Comparison of ENCODE assay signal across 22 cellular contexts in the genomic region with DNA sequence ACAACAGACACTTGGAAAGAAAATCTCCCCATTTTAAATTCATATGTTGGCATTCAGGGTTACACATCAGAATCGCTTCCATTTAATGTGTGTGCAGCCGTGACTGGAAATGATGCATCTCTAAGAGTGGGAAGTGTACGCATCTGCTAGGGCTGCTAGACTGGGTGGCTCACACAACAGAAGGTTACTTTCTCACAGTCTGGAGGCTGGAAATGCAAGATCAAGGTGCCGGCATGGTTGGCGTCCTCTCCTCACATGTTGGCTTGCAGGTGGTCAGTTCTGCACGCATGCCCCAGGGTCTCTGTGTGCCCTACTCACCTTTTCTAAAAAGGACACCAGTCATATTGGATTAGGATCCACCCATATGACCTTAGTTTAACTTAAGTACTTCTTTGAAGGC.
"Had no signal": no experiment of that assay in that cellular context is flagged by ENCODE, and none has a peak within 500 bp of the region (broad histone marks: within the 10 kb centered on the region; RNA-seq: fewer than 3 reads in every experiment).

No MANE protein-coding gene starts in this region.

- H3K27ac Mint-ChIP-seq: mesothelial cell of epicardium had no signal

- H3K36me3 Mint-ChIP-seq: mesothelial cell of epicardium had no signal

- H3K27ac ChIP-seq: coronary artery, esophagus muscularis mucosa, foreskin keratinocyte, gastroesophageal sphincter, heart right ventricle, left lung, lower lobe of right lung had no signal

- ATAC-seq: foreskin keratinocyte, gastroesophageal sphincter, heart right ventricle, left cardiac atrium, left lung, left ventricle myocardium superior, lower lobe of right lung, mucosa of descending colon had no signal

- FAIRE-seq: colon, endothelial cell of umbilical vein, frontal cortex, islet of Langerhans, keratinocyte had no signal

- H3K9me3 Mint-ChIP-seq: mesothelial cell of epicardium had no signal

- H3K4me3 ChIP-seq: coronary artery, dorsolateral prefrontal cortex, esophagus muscularis mucosa, gastroesophageal sphincter, heart right ventricle, left lung, lower lobe of right lung, mucosa of descending colon had no signal

- H3K27me3 ChIP-seq: dorsolateral prefrontal cortex, esophagus muscularis mucosa, foreskin keratinocyte, gastroesophageal sphincter, heart right ventricle, left lung had no signal

- H3K4me3 Mint-ChIP-seq: mesothelial cell of epicardium had no signal

- H3K4me1 ChIP-seq: foreskin keratinocyte, left lung, lower lobe of right lung had no signal

- H3K36me3 ChIP-seq: esophagus muscularis mucosa, gastroesophageal sphincter, left lung, lower lobe of right lung had no signal

- H3K9me3 ChIP-seq: esophagus muscularis mucosa, gastroesophageal sphincter, heart right ventricle, left lung, lower lobe of right lung, mucosa of descending colon had no signal

- DNase-seq: dermis blood vessel endothelial cell; effector CD4-positive, alpha-beta T cell; effector memory CD4-positive, alpha-beta T cell; foreskin keratinocyte; heart right ventricle; hippocampal formation; left cardiac atrium; left lung; left ventricle myocardium superior; lower lobe of right lung; mesenchymal stem cell; mucosa of descending colon had no signal
